In genomic region chr10:101018600-101019439, GRCh38 we compare ENCODE assay signal across 1 cellular context.
TF ChIP-seq lines count a peak whose summit lies in the region.

No MANE protein-coding gene starts in this region.

TF ChIP-seq in WTC11, 78 proteins besides CTCF, POLR2A, EP300 and RAD21 (continued from another document):
- 0 out of 2 replicates have a peak, but pooled peaks have one; percentile 48 for TF ChIP-seq ZNF281 (CRISPR knock-in tag; IDR thresholded peaks at IDR 0.05)
- TF ChIP-seq GRHL2 (CRISPR knock-in tag; IDR thresholded peaks at IDR 0.05; ENCODE audit: insufficient replicate concordance, severe bottlenecking) = no peak
- no peak for TF ChIP-seq PREB (CRISPR knock-in tag; IDR thresholded peaks at IDR 0.05; ENCODE audit: borderline replicate concordance)
- no peak for TF ChIP-seq TEAD1 (CRISPR knock-in tag; IDR thresholded peaks at IDR 0.05)
- no peak for TF ChIP-seq MXD4 (CRISPR knock-in tag; IDR thresholded peaks at IDR 0.05; ENCODE audit: borderline replicate concordance)
- TF ChIP-seq IRF2 (CRISPR knock-in tag; IDR thresholded peaks at IDR 0.05; ENCODE audit: borderline replicate concordance, low read depth) = no peak
- TF ChIP-seq PRRX2 (CRISPR knock-in tag; IDR thresholded peaks at IDR 0.05) = no peak
- TF ChIP-seq ETV6 (CRISPR knock-in tag; IDR thresholded peaks at IDR 0.05) = peak; percentile 91
- peak; percentile 93 for TF ChIP-seq ZNF423 (CRISPR knock-in tag; IDR thresholded peaks at IDR 0.05)
- no peak for TF ChIP-seq ZNF671 (CRISPR knock-in tag; IDR thresholded peaks at IDR 0.05)
- no peak for TF ChIP-seq PRDM15 (CRISPR knock-in tag; IDR thresholded peaks at IDR 0.05)
- TF ChIP-seq USF1 (CRISPR knock-in tag; IDR thresholded peaks at IDR 0.05) = no peak
- TF ChIP-seq NFATC4 (CRISPR knock-in tag; IDR thresholded peaks at IDR 0.05) = no peak
- no peak for TF ChIP-seq ZNF219 (CRISPR knock-in tag; IDR thresholded peaks at IDR 0.05; ENCODE audit: borderline replicate concordance)
- no peak for TF ChIP-seq ZBTB21 (CRISPR knock-in tag; IDR thresholded peaks at IDR 0.05; ENCODE audit: borderline replicate concordance)
- TF ChIP-seq ZMAT4 (CRISPR knock-in tag; IDR thresholded peaks at IDR 0.05) = no peak
- TF ChIP-seq E2F1 (CRISPR knock-in tag; IDR thresholded peaks at IDR 0.05) = no peak
- peak; percentile 63 for TF ChIP-seq FOXK1 (CRISPR knock-in tag; IDR thresholded peaks at IDR 0.05)
- TF ChIP-seq NFE2L1 (CRISPR knock-in tag; IDR thresholded peaks at IDR 0.05) = no peak
- no peak; the same call in 1 of the 2 replicates for TF ChIP-seq USF2 (CRISPR knock-in tag; IDR thresholded peaks at IDR 0.05)
- peak; percentile 91 for TF ChIP-seq MAX (CRISPR knock-in tag; IDR thresholded peaks at IDR 0.05)
- no peak for TF ChIP-seq ZNF317 (CRISPR knock-in tag; IDR thresholded peaks at IDR 0.05; ENCODE audit: borderline replicate concordance, low read depth)
- 0 out of 2 replicates have a peak, but pooled peaks have one; percentile 59 for TF ChIP-seq E2F5 (CRISPR knock-in tag; IDR thresholded peaks at IDR 0.05)
- TF ChIP-seq MLX (CRISPR knock-in tag; IDR thresholded peaks at IDR 0.05) = no peak
- no peak for TF ChIP-seq ATF2 (CRISPR knock-in tag; IDR thresholded peaks at IDR 0.05; ENCODE audit: borderline replicate concordance, low read depth)
- no peak for TF ChIP-seq SMAD4 (CRISPR knock-in tag; IDR thresholded peaks at IDR 0.05)
- no peak for TF ChIP-seq ZNF121 (CRISPR knock-in tag; IDR thresholded peaks at IDR 0.05)
- TF ChIP-seq SP1 (CRISPR knock-in tag; conservative IDR thresholded peaks at IDR 0.05) = 0 out of 2 replicates have a peak, but pooled peaks have one; percentile 42
- TF ChIP-seq ZNF263 (CRISPR knock-in tag; IDR thresholded peaks at IDR 0.05; ENCODE audit: low read depth) = no peak; the same call in 1 of the 2 replicates
- no peak for TF ChIP-seq GTF2I (CRISPR knock-in tag; conservative IDR thresholded peaks at IDR 0.05)
- no peak for TF ChIP-seq ZNF425 (CRISPR knock-in tag; conservative IDR thresholded peaks at IDR 0.05)
